Comparison of ENCODE assay signal across 18 cellular contexts in genomic region chr13:33394294-33394932, GRCh38.
DNase-seq lines count a peak whose midpoint lies in the region; ATAC-seq and TF ChIP-seq lines count a peak whose summit lies in the region.
"Had no signal": no experiment of that assay in that cellular context is flagged by ENCODE, and none has a peak within 500 bp of the region (broad histone marks: within the 10 kb centered on the region; RNA-seq: fewer than 3 reads in every experiment).

No MANE protein-coding gene starts in this region.

- peak; percentile 67 to 93 for ATAC-seq in left cardiac atrium
- no peak for ATAC-seq in HG03280 (IDR thresholded peaks at IDR 0.05; ENCODE audit: unreplicated experiment)
- ATAC-seq: PC-3 had no signal

- intact Hi-C loops in left cardiac atrium (cut with DNase I): no loop called here
- intact Hi-C loops in sigmoid colon (cut with DNase I): loop anchor here (5.0 to 10.0 kb wide), 2 partner anchors 148 to 280 kb away; no protein-coding TSS in a partner anchor

- peak; percentile 46 for DNase-seq in astrocyte of the hippocampus (ENCODE audit: low read depth, low spot score)
- DNase-seq in left cardiac atrium: no peak
- DNase-seq in sigmoid colon: no peak
- DNase-seq in A172 (ENCODE audit: low spot score): no peak
- DNase-seq in MV-4-11 (lab: John Stamatoyannopoulos, UW): no peak
- DNase-seq in NCI-H82 treated with DMSO at 0.1 percent for 48 hours (lab: John Stamatoyannopoulos, UW; ENCODE audit: unreplicated experiment): no peak
- DNase-seq: COR-L47, DMS53, H7, NCI-H1930, NCI-H2171, NCI-H446, PC-3 had no signal

- H3K27me3 ChIP-seq in muscle layer of colon (ENCODE audit: control insufficient read depth in 1 of 2, insufficient read depth in 2 of 2, low read length in 2 of 2) (no peaks in the 10 kb centered on the region), sigmoid colon (no peaks in the 10 kb centered on the region)
- H3K27me3 ChIP-seq: SJSA1 had no signal

- TF ChIP-seq POLR2A in sigmoid colon (IDR thresholded peaks at IDR 0.05): no peak

- peaks cover 23% of the 10 kb centered on the region for H3K4me1 ChIP-seq in muscle layer of colon (ENCODE audit: insufficient read depth, low read length)
- H3K4me1 ChIP-seq in sigmoid colon: peaks cover 0 to 48% (median 30%) of the 10 kb centered on the region in 4 donors
- H3K4me1 ChIP-seq: SJSA1 had no signal

- H3K27ac ChIP-seq in muscle layer of colon (ENCODE audit: low read depth, low read length): peak overlapping the region; percentile 41
- peak overlapping the region; percentile 51 to 79 (median 70) for H3K27ac ChIP-seq in sigmoid colon
- H3K27ac ChIP-seq: HL-60, RWPE1, SJSA1 had no signal

- 61 to 79% methylated on average over 3 of the region's 3 CpGs for WGBS in sigmoid colon, 2 donors

- no peak overlapping the region for H3K4me3 ChIP-seq in muscle layer of colon (ENCODE audit: low read depth in 1 of 2, low read length in 2 of 2)
- no peak overlapping the region for H3K4me3 ChIP-seq in sigmoid colon
- H3K4me3 ChIP-seq: SJSA1 had no signal

- TF ChIP-seq EP300 in sigmoid colon (IDR thresholded peaks at IDR 0.05): peak in 1 of 4 donors; percentile 73

- no peaks in the 10 kb centered on the region for H3K9me3 ChIP-seq in muscle layer of colon (ENCODE audit: low read length)
- H3K9me3 ChIP-seq in sigmoid colon: peaks cover 0 to 7% (median 0%) of the 10 kb centered on the region in 4 donors
- H3K9me3 ChIP-seq: SJSA1 had no signal

- no peak overlapping the region for H3K9ac ChIP-seq in muscle layer of colon (ENCODE audit: low read length)

- no peaks in the 10 kb centered on the region for H3K36me3 ChIP-seq in muscle layer of colon (ENCODE audit: insufficient read depth, low read length)
- H3K36me3 ChIP-seq in sigmoid colon: no peaks in the 10 kb centered on the region
- H3K36me3 ChIP-seq: SJSA1 had no signal

- TF ChIP-seq CTCF in sigmoid colon (IDR thresholded peaks at IDR 0.05): no peak
